In the genomic region with DNA sequence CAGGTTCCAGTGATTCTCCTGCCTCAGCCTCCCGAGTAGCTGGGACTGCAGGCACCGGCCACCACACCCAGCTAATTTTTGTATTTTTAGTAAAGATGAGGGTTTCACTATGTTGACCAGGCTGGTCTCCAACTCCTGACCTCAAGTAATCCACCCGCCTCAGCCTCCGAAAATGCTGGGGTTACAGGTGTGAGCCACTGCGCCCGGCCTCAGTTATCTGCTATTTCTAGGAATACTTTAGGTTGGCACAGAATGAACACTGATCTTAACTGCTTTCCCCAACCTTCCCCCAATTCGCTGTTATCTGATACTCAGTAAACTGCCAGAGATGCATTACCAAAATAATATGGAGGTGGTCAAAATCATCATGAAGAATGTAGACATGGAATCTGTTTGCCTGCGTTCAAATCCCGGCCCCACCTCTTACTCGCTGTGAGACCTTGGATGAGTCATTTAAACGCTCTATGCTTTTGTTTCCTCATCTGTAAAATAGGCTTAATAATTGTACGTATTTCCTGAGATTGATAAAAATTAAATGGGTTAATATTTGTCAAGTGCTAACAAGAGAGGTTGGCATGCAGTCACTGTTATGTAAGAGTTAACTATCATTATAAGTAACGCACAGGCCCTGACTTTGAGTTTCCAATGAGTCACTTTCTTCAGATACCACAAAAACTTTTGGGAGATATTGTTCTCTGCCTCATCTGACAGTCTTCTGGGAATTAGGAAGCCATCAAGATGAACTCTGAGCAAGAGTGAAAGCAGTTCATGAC, we compare ENCODE assay signal across 11 cellular contexts. TPM values are rescaled to one million over a fixed set of nuclear protein-coding genes. Genes with fewer than 3 reads are reported as not detected.
DNase-seq lines count a peak whose midpoint lies in the region; ATAC-seq and TF ChIP-seq lines count a peak whose summit lies in the region.
"Had no signal": no experiment of that assay in that cellular context is flagged by ENCODE, and none has a peak within 500 bp of the region (broad histone marks: within the 10 kb centered on the region; RNA-seq: fewer than 3 reads in every experiment).

No MANE protein-coding gene starts in this region.

- H3K4me1 Mint-ChIP-seq in activated CD4-positive, alpha-beta memory T cell treated with anti-CD3 and anti-CD28 coated beads for 36 hours (ENCODE audit: low read depth), result peaks cover 39% of the 10 kb centered on the region
- peaks cover 47% of the 10 kb centered on the region for H3K4me1 Mint-ChIP-seq in activated CD4-positive, alpha-beta memory T cell treated with anti-CD3 and anti-CD28 coated beads, Interleukin-2, amount 10 ng/mL, durations not matched to agents 7 days and 5 days
- peaks cover 37% of the 10 kb centered on the region for H3K4me1 Mint-ChIP-seq in osteocyte (ENCODE audit: unreplicated experiment)

- no peaks in the 10 kb centered on the region for H3K27me3 Mint-ChIP-seq in activated CD4-positive, alpha-beta memory T cell treated with anti-CD3 and anti-CD28 coated beads for 36 hours
- H3K27me3 Mint-ChIP-seq in activated CD4-positive, alpha-beta memory T cell treated with anti-CD3 and anti-CD28 coated beads, Interleukin-2, amount 10 ng/mL, durations not matched to agents 7 days and 5 days, result no peaks in the 10 kb centered on the region
- H3K27me3 Mint-ChIP-seq in osteocyte (ENCODE audit: unreplicated experiment), result no peaks in the 10 kb centered on the region

- DNase-seq in activated CD4-positive, alpha-beta memory T cell treated with anti-CD3 and anti-CD28 coated beads for 36 hours, result peak; percentile 28
- no peak for DNase-seq in activated CD4-positive, alpha-beta memory T cell treated with anti-CD3 and anti-CD28 coated beads, Interleukin-2, amount 10 ng/mL, durations not matched to agents 7 days and 5 days
- DNase-seq in MV-4-11 (lab: John Stamatoyannopoulos, UW) (peak; percentile 79), astrocyte of the cerebellum (ENCODE audit: low read depth) (peak; percentile 15), osteocyte (ENCODE audit: extremely low spot score, unreplicated experiment) (no peak), RPMI8226 (no peak), NCI-H1436 (lab: John Stamatoyannopoulos, UW) (no peak)
- DNase-seq: NCI-H1092 treated with DMSO at 0.1 percent for 48 hours; stimulated activated naive CD4-positive, alpha-beta T cell treated with Interleukin-2 at 50 U/mL for 16 hours had no signal

- H3K9me3 Mint-ChIP-seq in activated CD4-positive, alpha-beta memory T cell treated with anti-CD3 and anti-CD28 coated beads for 36 hours, result no peaks in the 10 kb centered on the region
- H3K9me3 Mint-ChIP-seq in activated CD4-positive, alpha-beta memory T cell treated with anti-CD3 and anti-CD28 coated beads, Interleukin-2, amount 10 ng/mL, durations not matched to agents 7 days and 5 days, result no peaks in the 10 kb centered on the region
- H3K9me3 Mint-ChIP-seq in osteocyte (ENCODE audit: unreplicated experiment), result no peaks in the 10 kb centered on the region

- CTCF ChIA-PET in activated CD4-positive, alpha-beta memory T cell treated with anti-CD3 and anti-CD28 coated beads for 36 hours (lab: Charles Lee), result interaction anchor here (0.6 to 3.2 kb wide), 10 partner anchors 16 to 259 kb away, joined by 3 to 20 read pairs (median 4); no protein-coding TSS in a partner anchor
- CTCF ChIA-PET in activated CD4-positive, alpha-beta memory T cell treated with anti-CD3 and anti-CD28 coated beads, Interleukin-2, amount 10 ng/mL, durations not matched to agents 7 days and 5 days (lab: Charles Lee), result interaction anchor here (1.0 to 1.8 kb wide), 3 partner anchors 30 to 184 kb away, joined by 3 to 7 read pairs (median 3); no protein-coding TSS in a partner anchor

- H3K27ac Mint-ChIP-seq in activated CD4-positive, alpha-beta memory T cell treated with anti-CD3 and anti-CD28 coated beads for 36 hours, result peak overlapping the region; percentile 47
- H3K27ac Mint-ChIP-seq in activated CD4-positive, alpha-beta memory T cell treated with anti-CD3 and anti-CD28 coated beads, Interleukin-2, amount 10 ng/mL, durations not matched to agents 7 days and 5 days, result no peak overlapping the region
- peak overlapping the region; percentile 23 for H3K27ac Mint-ChIP-seq in osteocyte (ENCODE audit: unreplicated experiment)

- H3K4me3 ChIP-seq in astrocyte of the cerebellum (ENCODE audit: low read depth, low read length), result no peak overlapping the region
- H3K4me3 ChIP-seq: skin epidermis had no signal

- in situ Hi-C loops in astrocyte of the cerebellum (cut with HindIII; ENCODE audit: low sequenced_read_pairs), result no loop called here

- no peak for ATAC-seq in HG02623 (IDR thresholded peaks at IDR 0.05; ENCODE audit: unreplicated experiment)

- TF ChIP-seq CTCF in astrocyte of the cerebellum (IDR thresholded peaks at IDR 0.05; ENCODE audit: low read depth, low read length, missing control alignments), result no peak
- no peak for TF ChIP-seq CTCF in osteocyte (IDR thresholded peaks at IDR 0.05)

- intact Hi-C loops in activated CD4-positive, alpha-beta memory T cell treated with anti-CD3 and anti-CD28 coated beads for 36 hours (cut with micrococcal nuclease), result loop anchor here (1.0 kb wide), 5 partner anchors 30 to 183 kb away; partner anchors contain the start of gene NCOA3

- no peak overlapping the region for H3K4me3 Mint-ChIP-seq in activated CD4-positive, alpha-beta memory T cell treated with anti-CD3 and anti-CD28 coated beads for 36 hours
- no peak overlapping the region for H3K4me3 Mint-ChIP-seq in activated CD4-positive, alpha-beta memory T cell treated with anti-CD3 and anti-CD28 coated beads, Interleukin-2, amount 10 ng/mL, durations not matched to agents 7 days and 5 days
- no peak overlapping the region for H3K4me3 Mint-ChIP-seq in osteocyte (ENCODE audit: unreplicated experiment)

- POLR2A ChIA-PET in activated CD4-positive, alpha-beta memory T cell treated with anti-CD3 and anti-CD28 coated beads for 36 hours (lab: Charles Lee), result interaction anchor here (0.8 to 2.3 kb wide), 10 partner anchors 16 to 152 kb away, joined by 3 to 21 read pairs (median 4); partner anchors contain the start of genes NCOA3 and ZMYND8
- POLR2A ChIA-PET in activated CD4-positive, alpha-beta memory T cell treated with anti-CD3 and anti-CD28 coated beads, Interleukin-2, amount 10 ng/mL, durations not matched to agents 7 days and 5 days (lab: Charles Lee), result interaction anchor here (1.1 to 2.3 kb wide), 7 partner anchors 31 to 108 kb away, joined by 3 to 15 read pairs (median 4); partner anchors contain the start of gene NCOA3

- H3K36me3 Mint-ChIP-seq in activated CD4-positive, alpha-beta memory T cell treated with anti-CD3 and anti-CD28 coated beads for 36 hours, result no peaks in the 10 kb centered on the region
- peaks cover 2% of the 10 kb centered on the region for H3K36me3 Mint-ChIP-seq in activated CD4-positive, alpha-beta memory T cell treated with anti-CD3 and anti-CD28 coated beads, Interleukin-2, amount 10 ng/mL, durations not matched to agents 7 days and 5 days (ENCODE audit: low read depth)
- H3K36me3 Mint-ChIP-seq in osteocyte (ENCODE audit: unreplicated experiment), result peaks cover 5% of the 10 kb centered on the region

RNA-seq across cellular contexts. Expression of gene NCOA3, which starts 44.5 kb away (rescaled TPM):
- total RNA-seq in activated CD4-positive, alpha-beta memory T cell treated with anti-CD3 and anti-CD28 coated beads for 36 hours, result 10 to 100 TPM; 72.0 to 81.8 TPM
- 10 to 100 TPM; 81.0 to 83.1 TPM for total RNA-seq in activated CD4-positive, alpha-beta memory T cell treated with anti-CD3 and anti-CD28 coated beads, Interleukin-2, amount 10 ng/mL, durations not matched to agents 7 days and 5 days
- 75.9 and 77.5 TPM in 2 replicates for total RNA-seq in osteocyte

Comparison
In these comparisons a context has a peak if more than half of its experiments do, and no peak if none do; other contexts are left out.
1. DNase-seq: peak in activated CD4-positive, alpha-beta memory T cell treated with anti-CD3 and anti-CD28 coated beads for 36 hours (single experiment), MV-4-11 (single experiment) and astrocyte of the cerebellum (single experiment); none in activated CD4-positive, alpha-beta memory T cell treated with anti-CD3 and anti-CD28 coated beads, Interleukin-2, amount 10 ng/mL, durations not matched to agents 7 days and 5 days (single experiment), osteocyte (single experiment), RPMI8226 (single experiment) and NCI-H1436 (single experiment).